15 cellular contexts compared by ENCODE assay signal in genomic region chr12:125882141-125882540, GRCh38.
"Had no signal": no experiment of that assay in that cellular context is flagged by ENCODE, and none has a peak within 500 bp of the region (broad histone marks: within the 10 kb centered on the region; RNA-seq: fewer than 3 reads in every experiment).

No MANE protein-coding gene starts in this region.

- H3K4me3 ChIP-seq: gastroesophageal sphincter, lung, pancreas, skin epidermis, tibial nerve had no signal

- H3K36me3 Mint-ChIP-seq: activated naive CD4-positive, alpha-beta T cell treated with anti-CD3 and anti-CD28 coated beads, Interleukin-2, amount 50 U/mL, for 24 hours had no signal

- H3K9me3 ChIP-seq: gastroesophageal sphincter, pancreas had no signal

- H3K27me3 ChIP-seq: gastroesophageal sphincter, pancreas, tibial nerve had no signal

- H3K36me3 ChIP-seq: gastroesophageal sphincter, pancreas, tibial nerve had no signal

- DNase-seq: activated CD4-positive, alpha-beta T cell treated with anti-CD3 and anti-CD28 coated beads, Interleukin-2, amount 10 ng/mL, durations not matched to agents 24 days and 14 days; activated T-cell treated with anti-CD3 and anti-CD28 coated beads for 4 hours; aorta; cortex of kidney; effector memory CD4-positive, alpha-beta T cell; pancreas; T-helper 17 cell had no signal

- H3K4me1 ChIP-seq: gastroesophageal sphincter, pancreas, tibial nerve had no signal

- ATAC-seq: gastroesophageal sphincter, pancreas, T-helper 17 cell, WTC11 had no signal

- H3K9me3 Mint-ChIP-seq: activated CD4-positive, alpha-beta T cell treated with anti-CD3 and anti-CD28 coated beads, Interleukin-2, amount 10 ng/mL, durations not matched to agents 24 days and 14 days; nephron had no signal

- H3K27ac ChIP-seq: gastroesophageal sphincter, pancreas, skin epidermis, tibial nerve had no signal

- H3K27ac Mint-ChIP-seq: activated CD4-positive, alpha-beta T cell treated with anti-CD3 and anti-CD28 coated beads, Interleukin-2, amount 10 ng/mL, durations not matched to agents 24 days and 14 days; activated naive CD4-positive, alpha-beta T cell treated with anti-CD3 and anti-CD28 coated beads, Interleukin-2, amount 50 U/mL, for 24 hours; activated T-helper 2 cell treated with anti-CD3 and anti-CD28 coated beads, Interferon-gamma antibody, Interleukin-2, Interleukin-4, amounts not matched to agents 10 μg/mL and 5 μg/mL and 100 μg/mL, durations not matched to agents 14 hours and 24 hours and 36 hours; nephron; T-helper 17 cell; WTC11 had no signal
